10 cellular contexts compared by ENCODE assay signal in genomic region chr4:30865676-30866075, GRCh38.
"Had no signal": no experiment of that assay in that cellular context is flagged by ENCODE, and none has a peak within 500 bp of the region (broad histone marks: within the 10 kb centered on the region; RNA-seq: fewer than 3 reads in every experiment).

No MANE protein-coding gene starts in this region.

- H3K9me3 ChIP-seq: mucosa of descending colon had no signal

- H3K27me3 Mint-ChIP-seq: activated naive CD8-positive, alpha-beta T cell; natural killer cell treated with Interleukin-12 subunit alpha and Interleukin-12 subunit beta and Interleukin-15 and Interleukin-18, amount 100 ng/mL, for 72 hours; stimulated activated naive CD8-positive, alpha-beta T cell treated with anti-CD3 and anti-CD28 coated beads, Interleukin-15, Interleukin-2, amounts not matched to agents 100 ng/mL and 50 ng/mL, for 24 hours had no signal

- H3K36me3 Mint-ChIP-seq: activated naive CD8-positive, alpha-beta T cell; natural killer cell treated with Interleukin-12 subunit alpha and Interleukin-12 subunit beta and Interleukin-15 and Interleukin-18, amount 100 ng/mL, for 72 hours had no signal

- H3K4me3 ChIP-seq: lung, mucosa of descending colon had no signal

- H3K27ac Mint-ChIP-seq: activated naive CD8-positive, alpha-beta T cell; natural killer cell treated with Interleukin-12 subunit alpha and Interleukin-12 subunit beta and Interleukin-15 and Interleukin-18, amount 100 ng/mL, for 72 hours; stimulated activated naive CD8-positive, alpha-beta T cell treated with anti-CD3 and anti-CD28 coated beads, Interleukin-15, Interleukin-2, amounts not matched to agents 100 ng/mL and 50 ng/mL, for 24 hours had no signal

- DNase-seq: activated effector memory CD4-positive, alpha-beta T cell treated with anti-CD3 and anti-CD28 coated beads, Interleukin-2, amount 50 U/mL, for 16 hours; activated T-cell treated with anti-CD3 and anti-CD28 coated beads, Interleukin-2, amount 50 U/mL, for 1 hour; left colon; mucosa of descending colon; SHP77 treated with DMSO at 0.1 percent for 48 hours; stimulated activated CD4-positive, alpha-beta T cell treated with anti-CD3 and anti-CD28 coated beads, Interleukin-4, amount 100 ng/mL, for 24 hours had no signal

- H3K4me3 Mint-ChIP-seq: activated naive CD8-positive, alpha-beta T cell; natural killer cell treated with Interleukin-12 subunit alpha and Interleukin-12 subunit beta and Interleukin-15 and Interleukin-18, amount 100 ng/mL, for 72 hours; stimulated activated naive CD8-positive, alpha-beta T cell treated with anti-CD3 and anti-CD28 coated beads, Interleukin-15, Interleukin-2, amounts not matched to agents 100 ng/mL and 50 ng/mL, for 24 hours had no signal
